In genomic region chr2:127576433-127577207, GRCh38 we compare ENCODE assay signal across 10 cellular contexts. TPM values are rescaled to one million over a fixed set of nuclear protein-coding genes. Genes with fewer than 3 reads are reported as not detected.
DNase-seq lines count a peak whose midpoint lies in the region; ATAC-seq and TF ChIP-seq lines count a peak whose summit lies in the region.
"Had no signal": no experiment of that assay in that cellular context is flagged by ENCODE, and none has a peak within 500 bp of the region (broad histone marks: within the 10 kb centered on the region; RNA-seq: fewer than 3 reads in every experiment).

No MANE protein-coding gene starts in this region.

- H3K27ac ChIP-seq in aorta (ENCODE audit: low read depth in 1 of 2, low read length in 2 of 2) = no peak overlapping the region

- H3K36me3 ChIP-seq in aorta (ENCODE audit: control insufficient read depth in 1 of 2, insufficient read depth in 2 of 2, low read length in 1 of 2) = no peaks in the 10 kb centered on the region

- H3K9me3 ChIP-seq in aorta (ENCODE audit: control insufficient read depth, low read length) = no peaks in the 10 kb centered on the region

- TF ChIP-seq CTCF in epithelial cell of esophagus (IDR thresholded peaks at IDR 0.05; ENCODE audit: insufficient read depth, low read depth, low read length, missing control alignments) = no peak
- TF ChIP-seq CTCF in mesothelial cell of epicardium (IDR thresholded peaks at IDR 0.05; ENCODE audit: unreplicated experiment) = no peak
- TF ChIP-seq CTCF in GM10266 (IDR thresholded peaks at IDR 0.05; ENCODE audit: control insufficient read depth, insufficient read depth, low read depth, missing control alignments) = no peak

- peak; percentile 58 for DNase-seq in activated effector memory CD4-positive, alpha-beta T cell treated with anti-CD3 and anti-CD28 coated beads, Interleukin-2, amount 50 U/mL, for 16 hours
- no peak for DNase-seq in activated effector memory CD4-positive, alpha-beta T cell treated with Interleukin-2 at 50 U/mL for 16 hours
- peak; percentile 42 for DNase-seq in epithelial cell of esophagus (ENCODE audit: low read depth)
- DNase-seq in mesothelial cell of epicardium (ENCODE audit: low spot score in 2 of 2, unreplicated experiment in 2 of 2) = peak in 1 of 2 experiments; percentile 41
- peak; percentile 90 to 94 for DNase-seq in aorta
- no peak for DNase-seq in NCI-H1417 treated with DMSO at 0.1 percent for 48 hours (lab: John Stamatoyannopoulos, UW)
- no peak for DNase-seq in GM10266 (ENCODE audit: extremely low spot score)
- no peak for DNase-seq in stimulated activated naive CD4-positive, alpha-beta T cell treated with Interleukin-2 at 50 U/mL for 16 hours (lab: John Stamatoyannopoulos, UW)
- DNase-seq: CD4-positive, CD25-positive, alpha-beta regulatory T cell; NCI-H1092 had no signal

- no peaks in the 10 kb centered on the region for H3K9me3 Mint-ChIP-seq in mesothelial cell of epicardium
- H3K9me3 Mint-ChIP-seq: CD4-positive, CD25-positive, alpha-beta regulatory T cell had no signal

- H3K4me1 Mint-ChIP-seq in mesothelial cell of epicardium = peaks cover 10% of the 10 kb centered on the region

- H3K27me3 ChIP-seq in aorta (ENCODE audit: control insufficient read depth in 1 of 2, insufficient read depth in 2 of 2, low read length in 1 of 2) = no peaks in the 10 kb centered on the region

- peaks cover 0 to 4% of the 10 kb centered on the region in 2 donors for H3K4me1 ChIP-seq in aorta (ENCODE audit: control insufficient read depth in 1 of 2, insufficient read depth in 2 of 2, low read length in 2 of 2)

- H3K27me3 Mint-ChIP-seq in mesothelial cell of epicardium (ENCODE audit: low read depth) = peaks cover 3% of the 10 kb centered on the region

- H3K4me3 ChIP-seq in epithelial cell of esophagus (ENCODE audit: low read length) = no peak overlapping the region
- no peak overlapping the region for H3K4me3 ChIP-seq in aorta (ENCODE audit: low read length in 2 of 2)

- ATAC-seq in aorta (ENCODE audit: low FRiP score) = peak; percentile 87

- H3K4me3 Mint-ChIP-seq in mesothelial cell of epicardium = no peak overlapping the region
- H3K4me3 Mint-ChIP-seq: CD4-positive, CD25-positive, alpha-beta regulatory T cell had no signal

- H3K36me3 Mint-ChIP-seq in mesothelial cell of epicardium = no peaks in the 10 kb centered on the region
- H3K36me3 Mint-ChIP-seq: CD4-positive, CD25-positive, alpha-beta regulatory T cell had no signal

- intact Hi-C loops in aorta (cut with DNase I) = no loop called here

- WGBS in aorta, 2 donors = 56 to 83% methylated on average over 14 to 26 of the region's 26 CpGs

- peak overlapping the region; percentile 50 for H3K27ac Mint-ChIP-seq in mesothelial cell of epicardium

RNA-seq across cellular contexts. Expression of gene MYO7B, which starts 41.1 kb away (rescaled TPM):
- total RNA-seq in mesothelial cell of epicardium = 0.04 to 0.55 TPM (median 0.25 TPM) in 3 replicates
- 1 to 10 TPM in 1 of 2 donors, under 1 TPM in 1; 0.32 to 2.0 TPM for total RNA-seq in aorta
- polyA plus RNA-seq in aorta = 10 to 100 TPM in 1 of 2 donors, 1 to 10 TPM in 1; 1.1 to 26.3 TPM
- total RNA-seq: CD4-positive, CD25-positive, alpha-beta regulatory T cell had no signal

RNA-seq across cellular contexts. Expression of gene IWS1, which starts 50.3 kb away (rescaled TPM):
- total RNA-seq in mesothelial cell of epicardium (47.0 to 47.9 TPM (median 47.6 TPM) in 3 replicates), aorta (10 to 100 TPM; 37.1 to 40.2 TPM)
- 10 to 100 TPM; 14.0 to 27.6 TPM for polyA plus RNA-seq in aorta

Comparison
In these comparisons a context has a peak if more than half of its experiments do, and no peak if none do; other contexts are left out.
1. DNase-seq: peak in activated effector memory CD4-positive, alpha-beta T cell treated with anti-CD3 and anti-CD28 coated beads, Interleukin-2, amount 50 U/mL, for 16 hours (single experiment), epithelial cell of esophagus (single experiment) and aorta (2 of 2); none in activated effector memory CD4-positive, alpha-beta T cell treated with Interleukin-2 at 50 U/mL for 16 hours (single experiment), NCI-H1417 treated with DMSO at 0.1 percent for 48 hours (single experiment), GM10266 (single experiment) and stimulated activated naive CD4-positive, alpha-beta T cell treated with Interleukin-2 at 50 U/mL for 16 hours (single experiment).